Comparison of ENCODE assay signal across 23 cellular contexts in genomic region chr14:103134405-103134804, GRCh38. TPM values are rescaled to one million over a fixed set of nuclear protein-coding genes. Genes with fewer than 3 reads are reported as not detected.
DNase-seq lines count a peak whose midpoint lies in the region; ATAC-seq and TF ChIP-seq lines count a peak whose summit lies in the region.
"Had no signal": no experiment of that assay in that cellular context is flagged by ENCODE, and none has a peak within 500 bp of the region (broad histone marks: within the 10 kb centered on the region; RNA-seq: fewer than 3 reads in every experiment).

No MANE protein-coding gene starts in this region.

- 45 to 48% methylated on average over 2 of the region's 2 CpGs for WGBS in body of pancreas, 2 donors

- peak overlapping the region; percentile 55 for H3K4me2 ChIP-seq in PC-9
- H3K4me2 ChIP-seq: A549; BLaER1 treated with 17β-estradiol and CSF1 and Interleukin-3, amounts not matched to agents 10 nM and 100 nM; GM23338 had no signal

- CTCF ChIA-PET in HEK293 (lab: Yijun Ruan, JAX) = interaction anchor here (1.6 kb wide), 1 partner anchor 29 kb away, joined by 6 read pairs; no protein-coding TSS in a partner anchor
- CTCF ChIA-PET in PC-9 (lab: Charles Lee) = interaction anchor here (0.5 to 1.8 kb wide), 3 partner anchors 28 to 31 kb away, joined by 4 to 9 read pairs (median 7); no protein-coding TSS in a partner anchor

- no peak for ATAC-seq in foreskin keratinocyte
- no peak for ATAC-seq in body of pancreas
- ATAC-seq: A549, GM12878, GM23338 had no signal

- H4K20me1 ChIP-seq in PC-9 (ENCODE audit: insufficient read depth) = peaks cover 19% of the 10 kb centered on the region; the same call in 1 of the 2 replicates

- H3K4me1 Mint-ChIP-seq in endothelial cell (ENCODE audit: unreplicated experiment) = peaks cover 2% of the 10 kb centered on the region
- H3K4me1 Mint-ChIP-seq: CD8-positive, alpha-beta memory T cell had no signal

- no peak overlapping the region for H2AFZ ChIP-seq in PC-9
- H2AFZ ChIP-seq: GM23338 had no signal

- H3K36me3 ChIP-seq in HEK293 (ENCODE audit: control insufficient read depth in 2 of 2, insufficient read depth in 1 of 2, low read length in 2 of 2) (peaks cover 0 to 24% of the 10 kb centered on the region in 2 experiments; a peak in 1 of 3 replicates), PC-9 (ENCODE audit: low read depth) (peaks cover 62% of the 10 kb centered on the region), body of pancreas (replicated peaks in 1 of 2; ENCODE audit: insufficient read depth in 1 of 2, low read depth in 2 of 2) (peaks cover 0 to 3% of the 10 kb centered on the region in 2 donors)
- H3K36me3 ChIP-seq: BE2C had no signal

- POLR2A ChIA-PET in HEK293 (lab: Yijun Ruan, JAX) (no interaction called here), PC-9 (lab: Charles Lee; ENCODE audit: unreplicated experiment) (no interaction called here)

- TF ChIP-seq CTCF in HEK293 (tag by site-specific recombination; IDR thresholded peaks at IDR 0.05) (no peak), PC-9 (conservative IDR thresholded peaks at IDR 0.05) (no peak), endothelial cell (IDR thresholded peaks at IDR 0.05; ENCODE audit: unreplicated experiment) (no peak), foreskin keratinocyte (conservative IDR thresholded peaks at IDR 0.05) (no peak), body of pancreas (IDR thresholded peaks at IDR 0.05) (no peak)

- H3K4me3 ChIP-seq in HEK293 (ENCODE audit: low read depth, low read length) = no peak overlapping the region
- H3K4me3 ChIP-seq in PC-9 = no peak overlapping the region
- no peak overlapping the region for H3K4me3 ChIP-seq in body of pancreas
- H3K4me3 ChIP-seq: A549; BLaER1 treated with 17β-estradiol and CSF1 and Interleukin-3, amounts not matched to agents 10 nM and 100 nM; GM12878; GM23338; HAP-1 had no signal

- no peak overlapping the region for H3K27ac Mint-ChIP-seq in endothelial cell (ENCODE audit: unreplicated experiment)
- H3K27ac Mint-ChIP-seq: CD4-positive, alpha-beta T cell; CD8-positive, alpha-beta memory T cell; GM23338 had no signal

- H3K9me3 ChIP-seq in HEK293 (ENCODE audit: control insufficient read depth, insufficient read depth, low read depth, low read length) = no peaks in the 10 kb centered on the region
- no peaks in the 10 kb centered on the region for H3K9me3 ChIP-seq in PC-9 (ENCODE audit: insufficient read depth, low read depth)
- H3K9me3 ChIP-seq in body of pancreas = no peaks in the 10 kb centered on the region
- H3K9me3 ChIP-seq: A549; BE2C; BLaER1 treated with 17β-estradiol and CSF1 and Interleukin-3, amounts not matched to agents 10 nM and 100 nM; HAP-1 had no signal

- peaks cover 17% of the 10 kb centered on the region for H3K27me3 Mint-ChIP-seq in endothelial cell (ENCODE audit: unreplicated experiment)
- H3K27me3 Mint-ChIP-seq: CD4-positive, alpha-beta T cell had no signal

- H3K4me1 ChIP-seq in HEK293 (ENCODE audit: control insufficient read depth, insufficient read depth, low read length) = peaks cover 8% of the 10 kb centered on the region; the same call in 1 of the 2 replicates
- peaks cover 83% of the 10 kb centered on the region for H3K4me1 ChIP-seq in PC-9 (replicated peaks; ENCODE audit: insufficient read depth)
- H3K4me1 ChIP-seq in foreskin keratinocyte = peaks cover 3% of the 10 kb centered on the region
- peaks cover 32% of the 10 kb centered on the region for H3K4me1 ChIP-seq in body of pancreas
- H3K4me1 ChIP-seq: HAP-1 had no signal

- peaks cover 97% of the 10 kb centered on the region for H3F3A ChIP-seq in PC-9 (ENCODE audit: insufficient read depth, low read depth)

- H3K9me3 Mint-ChIP-seq in endothelial cell (ENCODE audit: unreplicated experiment) = no peaks in the 10 kb centered on the region
- H3K9me3 Mint-ChIP-seq: CD14-positive monocyte; CD4-positive, alpha-beta T cell; CD8-positive, alpha-beta memory T cell; GM23338 had no signal

- intact Hi-C loops in PC-9 (cut with micrococcal nuclease; ENCODE audit: unreplicated experiment) (no loop called here), body of pancreas (cut with DNase I) (no loop called here)

- H3K4me3 Mint-ChIP-seq in endothelial cell (ENCODE audit: unreplicated experiment) = peak overlapping the region; percentile 73
- H3K4me3 Mint-ChIP-seq: CD14-positive monocyte; CD4-positive, alpha-beta T cell; CD8-positive, alpha-beta memory T cell; GM23338 had no signal

- no peaks in the 10 kb centered on the region for H3K9me2 ChIP-seq in PC-9 (ENCODE audit: insufficient read depth)

- H3K36me3 Mint-ChIP-seq in endothelial cell (ENCODE audit: low read depth, unreplicated experiment) = peaks cover 40% of the 10 kb centered on the region
- H3K36me3 Mint-ChIP-seq: CD8-positive, alpha-beta memory T cell had no signal

- H3K79me2 ChIP-seq in PC-9 (ENCODE audit: low read depth) = peaks cover 51% of the 10 kb centered on the region

- no peak overlapping the region for H3K27ac ChIP-seq in HEK293 (ENCODE audit: extremely low read depth, low read depth, low read length)
- peak overlapping the region; percentile 85 for H3K27ac ChIP-seq in PC-9
- no peak overlapping the region for H3K27ac ChIP-seq in foreskin keratinocyte
- no peak overlapping the region for H3K27ac ChIP-seq in body of pancreas
- H3K27ac ChIP-seq: BLaER1 treated with 17β-estradiol and CSF1 and Interleukin-3, amounts not matched to agents 10 nM and 100 nM had no signal

- no TSS peak for BruUV-seq in PC-9 (replicated peaks; lab: Mats Ljungman, UMichigan)

- DNase-seq in PC-9 (no peak), endothelial cell (ENCODE audit: low spot score) (no peak), foreskin keratinocyte (no peak), NOMO-1 (lab: John Stamatoyannopoulos, UW; ENCODE audit: unreplicated experiment in 2 of 2) (no peak), body of pancreas (no peak)
- DNase-seq: 8988T; ACHN; AML-193; BE2C; CD4-positive, alpha-beta T cell; CD8-positive, alpha-beta memory T cell; DMS 273 treated with DMSO at 0.1 percent for 48 hours; DMS79; EL; GDM1 had no signal

- no peaks in the 10 kb centered on the region for H3K27me3 ChIP-seq in PC-9 (ENCODE audit: insufficient read depth, low read depth)
- peaks cover 14% of the 10 kb centered on the region for H3K27me3 ChIP-seq in foreskin keratinocyte
- no peaks in the 10 kb centered on the region for H3K27me3 ChIP-seq in body of pancreas
- H3K27me3 ChIP-seq: BE2C; BLaER1 treated with 17β-estradiol and CSF1 and Interleukin-3, amounts not matched to agents 10 nM and 100 nM had no signal

- no peak for TF ChIP-seq POLR2A in body of pancreas (IDR thresholded peaks at IDR 0.05)

TF ChIP-seq in HEK293, 187 proteins besides CTCF, POLR2A, EP300 and RAD21:
- peak; percentile 98 for TF ChIP-seq ZFHX2 (tag by site-specific recombination; conservative IDR thresholded peaks at IDR 0.05)
- no peak for TF ChIP-seq ZNF747 (tag by site-specific recombination; IDR thresholded peaks at IDR 0.05)
- TF ChIP-seq ZNF114 (tag by site-specific recombination; IDR thresholded peaks at IDR 0.05) = no peak
- no peak for TF ChIP-seq ZNF791 (tag by site-specific recombination; IDR thresholded peaks at IDR 0.05)
- no peak for TF ChIP-seq ZNF560 (tag by site-specific recombination; IDR thresholded peaks at IDR 0.05; ENCODE audit: borderline replicate concordance)
- TF ChIP-seq ZNF354C (tag by site-specific recombination; IDR thresholded peaks at IDR 0.05; ENCODE audit: borderline replicate concordance, low read depth) = no peak
- TF ChIP-seq ZNF280D (tag by site-specific recombination; IDR thresholded peaks at IDR 0.05) = no peak
- no peak for TF ChIP-seq ZNF121 (tag by site-specific recombination; IDR thresholded peaks at IDR 0.05)
- TF ChIP-seq EGR2 (tag by site-specific recombination; IDR thresholded peaks at IDR 0.05; ENCODE audit: low read depth) = peak; percentile 99
- TF ChIP-seq ZNF274 (IDR thresholded peaks at IDR 0.05; ENCODE audit: low read length) = no peak
- TF ChIP-seq ZNF274 (tag by site-specific recombination; IDR thresholded peaks at IDR 0.05; ENCODE audit: borderline replicate concordance) = no peak
- TF ChIP-seq RBAK (tag by site-specific recombination; IDR thresholded peaks at IDR 0.05) = no peak

RNA-seq across cellular contexts. Expression of gene TNFAIP2, which starts 11.1 kb away (rescaled TPM):
- total RNA-seq in PC-9 (2021) = 291 and 366 TPM in 2 replicates
- total RNA-seq in endothelial cell (ENCODE audit: unreplicated experiment) = 163 TPM
- 0.28 and 0.65 TPM in 2 replicates for total RNA-seq in foreskin keratinocyte
- 0.27 and 0.65 TPM in 2 replicates for polyA plus RNA-seq in foreskin keratinocyte
- 10 to 100 TPM; 22.1 to 75.5 TPM for total RNA-seq in body of pancreas
- polyA plus RNA-seq: CD8-positive, alpha-beta memory T cell had no signal

RNA-seq across cellular contexts. Expression of gene EXOC3L4, which starts 39.9 kb away (rescaled TPM):
- total RNA-seq in PC-9 (2021) (0.38 and 1.7 TPM in 2 replicates), endothelial cell (ENCODE audit: unreplicated experiment) (not detected), foreskin keratinocyte (not detected in 2 replicates), body of pancreas (1 to 10 TPM in 1 of 2 donors, under 1 TPM in 1; 0.66 to 1.8 TPM)
- not detected in 2 replicates for polyA plus RNA-seq in foreskin keratinocyte
- total RNA-seq: CD4-positive, alpha-beta T cell; CD8-positive, alpha-beta memory T cell; GM12878; GM23338; H4 had no signal
- polyA plus RNA-seq: CD14-positive monocyte; CD8-positive, alpha-beta memory T cell; GM12878; GM23338 had no signal

RNA-seq across cellular contexts. Expression of gene LBHD2, which starts 50.4 kb away (rescaled TPM):
- total RNA-seq in PC-9 (2021) (0.52 and 0.78 TPM in 2 replicates), endothelial cell (ENCODE audit: unreplicated experiment) (not detected), foreskin keratinocyte (not detected in 2 replicates), body of pancreas (not detected)
- not detected in 2 replicates for polyA plus RNA-seq in foreskin keratinocyte
- total RNA-seq: CD4-positive, alpha-beta T cell; CD8-positive, alpha-beta memory T cell; GM12878; GM23338; H4 had no signal
- polyA plus RNA-seq: A549; CD14-positive monocyte; CD8-positive, alpha-beta memory T cell; GM12878; GM23338 had no signal

Comparison
In these comparisons a context has a peak if more than half of its experiments do, and no peak if none do; other contexts are left out.
1. RNA of gene TNFAIP2, which starts 11.1 kb away (total RNA-seq): 291 to 366 TPM in PC-9, 163 TPM in endothelial cell (single experiment) and 22.1 to 75.5 TPM in body of pancreas; 0.28 to 0.65 TPM in foreskin keratinocyte; every median in the first group is over 10 times any median in the second.